Comparison of ENCODE assay signal across 15 cellular contexts in genomic region chr4:170014359-170015008, GRCh38.
DNase-seq lines count a peak whose midpoint lies in the region; ATAC-seq lines count a peak whose summit lies in the region.
"Had no signal": no experiment of that assay in that cellular context is flagged by ENCODE, and none has a peak within 500 bp of the region (broad histone marks: within the 10 kb centered on the region; RNA-seq: fewer than 3 reads in every experiment).

No MANE protein-coding gene starts in this region.

- ATAC-seq in activated CD4-positive, CD25-positive, alpha-beta regulatory T cell treated with anti-CD3 and anti-CD28 coated beads, Interleukin-2, amount 50 U/mL, for 24 hours = no peak
- ATAC-seq: heart right ventricle had no signal

- DNase-seq in GM04504 (ENCODE audit: low read depth) = peak; percentile 31
- peak; percentile 11 for DNase-seq in hepatic stellate cell (ENCODE audit: low spot score)
- DNase-seq in superior temporal gyrus (ENCODE audit: extremely low spot score) = peak; percentile 68
- no peak for DNase-seq in NK-92 treated with Interleukin-12 subunit alpha and Interleukin-12 subunit beta, amount 100 ng/mL, for 24 hours (lab: John Stamatoyannopoulos, UW)
- DNase-seq in inferior parietal cortex (ENCODE audit: extremely low spot score) = no peak
- DNase-seq: NCI-H2107; stimulated activated CD4-positive, alpha-beta T cell treated with anti-CD3 and anti-CD28 coated beads, Interleukin-4, amount 100 ng/mL, for 4 hours had no signal

- peak overlapping the region; percentile 16 for H3K27ac ChIP-seq in angular gyrus (ENCODE audit: low read depth, low read length)
- H3K27ac ChIP-seq: coronary artery, epithelial cell of prostate, heart right ventricle, skin epidermis, thyroid gland, VCaP had no signal

Comparison
In these comparisons a context has a peak if more than half of its experiments do, and no peak if none do; other contexts are left out.
1. DNase-seq: peak in GM04504 (single experiment), hepatic stellate cell (single experiment) and superior temporal gyrus (single experiment); none in NK-92 treated with Interleukin-12 subunit alpha and Interleukin-12 subunit beta, amount 100 ng/mL, for 24 hours (single experiment) and inferior parietal cortex (single experiment).